8 cellular contexts compared by ENCODE assay signal in the genomic region with DNA sequence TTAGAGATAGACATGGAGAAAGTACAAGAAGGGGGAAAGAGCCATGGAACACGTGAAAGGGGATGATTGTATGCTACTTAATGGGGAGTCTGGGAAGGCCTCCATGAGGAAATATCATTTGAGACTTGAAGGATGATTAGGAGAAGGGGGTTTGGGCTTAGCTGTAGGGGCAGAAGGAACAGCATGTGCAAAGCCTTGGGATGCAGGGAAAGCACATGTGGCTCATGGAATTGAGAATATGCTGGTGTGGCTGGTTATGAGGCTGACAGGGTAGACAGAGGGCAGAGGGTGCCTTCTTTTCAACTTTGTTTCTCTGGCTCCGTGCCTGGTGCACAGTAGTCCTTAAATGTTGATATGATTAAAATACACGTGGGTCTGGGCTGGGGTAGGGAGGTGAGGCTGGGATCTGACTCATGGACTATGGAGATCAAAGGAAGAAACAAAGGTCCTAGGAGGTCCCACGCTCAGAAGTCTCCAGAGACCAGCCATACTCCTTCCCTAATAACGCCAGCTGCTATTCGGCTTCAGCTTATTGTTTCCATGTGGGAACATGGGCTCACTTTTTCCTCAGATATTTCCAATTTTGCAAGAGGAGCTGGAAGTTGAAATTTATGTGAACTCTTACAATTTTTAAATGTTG. TPM values are rescaled to one million over a fixed set of nuclear protein-coding genes. Genes with fewer than 3 reads are reported as not detected.
DNase-seq lines count a peak whose midpoint lies in the region; ATAC-seq and TF ChIP-seq lines count a peak whose summit lies in the region.

No MANE protein-coding gene starts in this region.

- H3K9me3 ChIP-seq in esophagus squamous epithelium = no peaks in the 10 kb centered on the region

- peaks cover 10% of the 10 kb centered on the region for H3K36me3 Mint-ChIP-seq in progenitor cell of endocrine pancreas (ENCODE audit: insufficient read depth)

- peaks cover 12 to 26% (median 12%) of the 10 kb centered on the region in 3 donors for H3K4me1 ChIP-seq in esophagus squamous epithelium

- TF ChIP-seq CTCF in GM06990 (IDR thresholded peaks at IDR 0.05; ENCODE audit: insufficient read depth, low read length, poor library complexity, severe bottlenecking) = no peak
- no peak for TF ChIP-seq CTCF in esophagus squamous epithelium (IDR thresholded peaks at IDR 0.05)
- TF ChIP-seq CTCF in progenitor cell of endocrine pancreas (IDR thresholded peaks at IDR 0.05; ENCODE audit: unreplicated experiment) = no peak

- H3K27me3 ChIP-seq in GM06990 (replicated peaks; ENCODE audit: control insufficient read depth, insufficient read depth, low read length) (no peaks in the 10 kb centered on the region), esophagus squamous epithelium (no peaks in the 10 kb centered on the region)

- 54 to 61% methylated on average over 6 of the region's 6 CpGs for WGBS in esophagus squamous epithelium, 2 donors

- ATAC-seq in HG03280 (IDR thresholded peaks at IDR 0.05; ENCODE audit: unreplicated experiment) = no peak
- ATAC-seq in HG02588 (IDR thresholded peaks at IDR 0.05; ENCODE audit: unreplicated experiment) = no peak
- no peak for ATAC-seq in GM21576 (IDR thresholded peaks at IDR 0.05; ENCODE audit: unreplicated experiment)
- no peak for ATAC-seq in HG02798 (IDR thresholded peaks at IDR 0.05; ENCODE audit: poor library complexity, unreplicated experiment)

- intact Hi-C loops in esophagus squamous epithelium (cut with DNase I) = no loop called here

- peak overlapping the region; percentile 94 for H3K4me3 ChIP-seq in GM06990 (replicated peaks; ENCODE audit: low read depth, low read length)
- peak overlapping the region; percentile 70 to 99 (median 90) for H3K4me3 ChIP-seq in esophagus squamous epithelium

- peaks cover 21% of the 10 kb centered on the region for H3K4me1 Mint-ChIP-seq in progenitor cell of endocrine pancreas (ENCODE audit: low read depth)

- peaks cover 3% of the 10 kb centered on the region for H3K9me3 Mint-ChIP-seq in progenitor cell of endocrine pancreas (ENCODE audit: low read depth)

- TF ChIP-seq POLR2A in esophagus squamous epithelium (IDR thresholded peaks at IDR 0.05) = no peak

- peak overlapping the region; percentile 94 for H3K4me3 Mint-ChIP-seq in progenitor cell of endocrine pancreas (ENCODE audit: low read depth)

- peak overlapping the region in 3 of 4 donors; percentile 93 to 97 (median 96) for H3K27ac ChIP-seq in esophagus squamous epithelium

- no peaks in the 10 kb centered on the region for H3K27me3 Mint-ChIP-seq in progenitor cell of endocrine pancreas

- H3K36me3 ChIP-seq in GM06990 (ENCODE audit: control insufficient read depth, insufficient read depth, low read length) = no peaks in the 10 kb centered on the region; the same call in 1 of the 2 replicates
- no peaks in the 10 kb centered on the region for H3K36me3 ChIP-seq in esophagus squamous epithelium

- H3K27ac Mint-ChIP-seq in progenitor cell of endocrine pancreas = peak overlapping the region; percentile 100

- DNase-seq in GM06990 (ENCODE audit: extremely low read depth, insufficient read length) (no peak), RPMI7951 (ENCODE audit: low read depth) (peak; percentile 22), esophagus squamous epithelium (lab: John Stamatoyannopoulos, UW) (no peak), progenitor cell of endocrine pancreas (ENCODE audit: low spot score, unreplicated experiment) (no peak)

RNA-seq across cellular contexts. Expression of a gene that starts 1.1 kb away (rescaled TPM):
- total RNA-seq in RPMI7951 (2014; rRNA removed; shearing (Covaris generic)) = 16.5 TPM in 2 replicates
- 10 to 100 TPM in 1 of 4 donors, 1 to 10 TPM in 3; 3.1 to 14.5 (median 8.3) TPM for total RNA-seq in esophagus squamous epithelium
- 28.3 and 31.2 TPM in 2 replicates for total RNA-seq in progenitor cell of endocrine pancreas

RNA-seq across cellular contexts. Expression of a gene that starts 1.4 kb away (rescaled TPM):
- total RNA-seq in RPMI7951 (2014; rRNA removed; shearing (Covaris generic)) = 23.5 and 32.0 TPM in 2 replicates
- total RNA-seq in esophagus squamous epithelium = 10 to 100 TPM in 3 of 4 donors, 1 to 10 TPM in 1; 8.0 to 15.4 (median 13.4) TPM
- 24.9 and 26.4 TPM in 2 replicates for total RNA-seq in progenitor cell of endocrine pancreas
